Comparison of ENCODE assay signal across 9 cellular contexts in genomic region chr12:116701432-116701831, GRCh38.
"Had no signal": no experiment of that assay in that cellular context is flagged by ENCODE, and none has a peak within 500 bp of the region (broad histone marks: within the 10 kb centered on the region; RNA-seq: fewer than 3 reads in every experiment).

No MANE protein-coding gene starts in this region.

- H3K4me3 Mint-ChIP-seq: IgD-negative memory B cell had no signal

- ATAC-seq: HepG2 had no signal

- FAIRE-seq: HepG2, HTR-8/SVneo had no signal

- H3K9ac ChIP-seq: KMS-11 had no signal

- H3K27ac ChIP-seq: HL-60, KMS-11 had no signal

- H3K4me2 ChIP-seq: KMS-11 had no signal

- DNase-seq: IMR-90, Karpas-422, KBM-7, KG1 had no signal
